Comparison of ENCODE assay signal across 20 cellular contexts in the genomic region with DNA sequence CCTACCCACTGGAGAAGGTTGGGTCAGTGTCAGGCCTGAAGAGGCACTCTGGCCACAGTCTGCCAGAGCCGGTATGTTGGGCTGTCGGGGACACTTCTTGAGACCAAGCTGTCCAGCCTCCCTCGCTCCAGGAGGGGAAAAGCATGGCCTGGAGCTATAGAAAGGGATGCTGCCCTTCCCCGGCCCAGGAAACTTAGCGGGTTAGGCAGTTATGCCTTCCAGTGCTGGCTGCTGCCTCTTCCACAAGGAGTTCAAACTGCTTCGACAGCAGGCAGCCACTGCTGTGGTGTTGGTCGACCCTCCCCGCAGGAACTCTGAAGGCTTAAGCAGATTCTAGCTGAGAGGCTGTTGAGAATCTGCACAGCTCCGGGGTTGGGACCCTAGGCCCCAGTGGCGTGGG.
A peak's percentile ranks its signal among the peaks of the same experiment; 100 is the strongest.
DNase-seq lines count a peak whose midpoint lies in the region; ATAC-seq and TF ChIP-seq lines count a peak whose summit lies in the region.
"Had no signal": no experiment of that assay in that cellular context is flagged by ENCODE, and none has a peak within 500 bp of the region (broad histone marks: within the 10 kb centered on the region; RNA-seq: fewer than 3 reads in every experiment).

No MANE protein-coding gene starts in this region.

- H3K18ac ChIP-seq in neuronal stem cell (ENCODE audit: low read length) = no peak overlapping the region

- no peaks in the 10 kb centered on the region for H3K79me1 ChIP-seq in neuronal stem cell (ENCODE audit: low read depth, low read length)

- no peak overlapping the region for H3K9ac ChIP-seq in endodermal cell (ENCODE audit: extremely low read depth, low read length, poor library complexity, severe bottlenecking)
- no peak overlapping the region for H3K9ac ChIP-seq in neuronal stem cell (ENCODE audit: low read depth, low read length, poor library complexity)
- H3K9ac ChIP-seq: BLaER1 treated with 17β-estradiol and CSF1 and Interleukin-3, amounts not matched to agents 10 nM and 100 nM had no signal

- H3K36me3 ChIP-seq in endodermal cell (ENCODE audit: control insufficient read depth, insufficient read depth, low read length) (no peaks in the 10 kb centered on the region), neuronal stem cell (replicated peaks in 1 of 2; ENCODE audit: control insufficient read depth in 2 of 2, insufficient read depth in 2 of 2, low read length in 2 of 2) (no peaks in the 10 kb centered on the region)
- H3K36me3 ChIP-seq: BLaER1 treated with 17β-estradiol and CSF1 and Interleukin-3, amounts not matched to agents 10 nM and 100 nM had no signal

- H3K9me3 Mint-ChIP-seq in endodermal cell = peaks cover 6% of the 10 kb centered on the region
- H3K9me3 Mint-ChIP-seq: CD4-positive, alpha-beta T cell; CD8-positive, alpha-beta T cell had no signal

- no peak overlapping the region for H3K4me2 ChIP-seq in neuronal stem cell (ENCODE audit: insufficient read depth, low read length, poor library complexity, severe bottlenecking)
- H3K4me2 ChIP-seq: A549; BLaER1 treated with 17β-estradiol and CSF1 and Interleukin-3, amounts not matched to agents 10 nM and 100 nM had no signal

- WGBS in endodermal cell (ENCODE audit: insufficient coverage in 1 of 2, insufficient read length in 1 of 2), 2 experiments = 92 to 100% methylated on average over 2 to 10 of the region's 10 CpGs
- WGBS in neuronal stem cell (ENCODE audit: extremely low coverage in 2 of 2, insufficient read length in 2 of 2, insufficient replicate concordance in 1 of 2), 2 donors = no CpG with 5 or more reads among the region's 10 CpGs

- H3K23ac ChIP-seq in neuronal stem cell (ENCODE audit: low read depth, low read length, poor library complexity) = no peak overlapping the region

- no peak overlapping the region for H2BK15ac ChIP-seq in neuronal stem cell (ENCODE audit: low read length)

- no peak overlapping the region for H4K91ac ChIP-seq in neuronal stem cell (ENCODE audit: low read depth, low read length, poor library complexity)

- no peak overlapping the region for H2BK5ac ChIP-seq in neuronal stem cell (ENCODE audit: low read length)

- no peaks in the 10 kb centered on the region for H3K27me3 Mint-ChIP-seq in endodermal cell (ENCODE audit: insufficient read depth)
- H3K27me3 Mint-ChIP-seq: B cell; CD4-positive, alpha-beta T cell had no signal

- peaks cover 2% of the 10 kb centered on the region for H3K4me1 Mint-ChIP-seq in endodermal cell
- H3K4me1 Mint-ChIP-seq: B cell had no signal

- H3K27ac ChIP-seq in endodermal cell (ENCODE audit: low read depth, low read length) (no peak overlapping the region), neuronal stem cell (replicated peaks; ENCODE audit: low read length) (no peak overlapping the region)
- H3K27ac ChIP-seq: 22Rv1; A549; BLaER1 treated with 17β-estradiol and CSF1 and Interleukin-3, amounts not matched to agents 10 nM and 100 nM; C4-2B had no signal

- TF ChIP-seq CTCF in endodermal cell (conservative IDR thresholded peaks at IDR 0.05) = no peak

- H2BK12ac ChIP-seq in neuronal stem cell (ENCODE audit: low read length) = no peak overlapping the region

- peaks cover 4% of the 10 kb centered on the region for H3K9me3 ChIP-seq in endodermal cell (ENCODE audit: control insufficient read depth, low read length)
- H3K9me3 ChIP-seq in neuronal stem cell (replicated peaks in 1 of 2; ENCODE audit: control insufficient read depth in 2 of 2, insufficient read depth in 1 of 2, low read depth in 1 of 2, low read length in 2 of 2) = no peaks in the 10 kb centered on the region
- H3K9me3 ChIP-seq: Caco-2 had no signal

- H3K4me3 ChIP-seq in endodermal cell (ENCODE audit: low read length) = no peak overlapping the region
- H3K4me3 ChIP-seq in neuronal stem cell (ENCODE audit: low read length in 2 of 2) = no peak overlapping the region
- H3K4me3 ChIP-seq: A549; BLaER1 treated with 17β-estradiol and CSF1 and Interleukin-3, amounts not matched to agents 10 nM and 100 nM; GM12878 had no signal

- H4K8ac ChIP-seq in neuronal stem cell (ENCODE audit: low read depth, low read length) = peak overlapping the region; percentile 43

- ATAC-seq in HG02973 (IDR thresholded peaks at IDR 0.05; ENCODE audit: unreplicated experiment) = no peak
- ATAC-seq: A549; CD8-positive, alpha-beta T cell; GM12878 had no signal

- H3K14ac ChIP-seq in neuronal stem cell (ENCODE audit: low read length) = no peak overlapping the region

- no peak overlapping the region for H3K27ac Mint-ChIP-seq in endodermal cell
- H3K27ac Mint-ChIP-seq: B cell; CD4-positive, alpha-beta T cell; CD8-positive, alpha-beta T cell had no signal

- H3K4me3 Mint-ChIP-seq in endodermal cell = no peak overlapping the region
- H3K4me3 Mint-ChIP-seq: B cell; CD4-positive, alpha-beta T cell; CD8-positive, alpha-beta T cell had no signal

- H2AK5ac ChIP-seq in neuronal stem cell (ENCODE audit: low read depth, low read length) = no peak overlapping the region

- H3K36me3 Mint-ChIP-seq in endodermal cell (ENCODE audit: low read depth) = no peaks in the 10 kb centered on the region
- H3K36me3 Mint-ChIP-seq: CD8-positive, alpha-beta T cell had no signal

- no peak overlapping the region for H3K4ac ChIP-seq in neuronal stem cell (ENCODE audit: low read length)

- H3K4me1 ChIP-seq in endodermal cell (ENCODE audit: control insufficient read depth, insufficient read depth, low read length) (no peaks in the 10 kb centered on the region), neuronal stem cell (ENCODE audit: control insufficient read depth in 2 of 2, insufficient read depth in 1 of 2, low read depth in 1 of 2, low read length in 2 of 2) (no peaks in the 10 kb centered on the region)
- H3K4me1 ChIP-seq: A549; BLaER1 treated with 17β-estradiol and CSF1 and Interleukin-3, amounts not matched to agents 10 nM and 100 nM; Caco-2 had no signal

- peak; percentile 44 for DNase-seq in activated effector memory CD4-positive, alpha-beta T cell treated with anti-CD3 and anti-CD28 coated beads, Interleukin-2, amount 50 U/mL, for 16 hours
- no peak for DNase-seq in activated effector memory CD4-positive, alpha-beta T cell treated with Interleukin-2 at 50 U/mL for 16 hours
- peak; percentile 8 for DNase-seq in ELF-1 (ENCODE audit: low read depth, low spot score)
- peak; percentile 47 for DNase-seq in endodermal cell
- DNase-seq in neuronal stem cell (ENCODE audit: low spot score) = no peak
- DNase-seq in NCI-H1436 treated with DMSO at 0.1 percent for 48 hours (lab: John Stamatoyannopoulos, UW) = no peak
- DNase-seq: AML-193; Caco-2; Calu3; CD4-positive, alpha-beta T cell; CD8-positive, alpha-beta T cell; DMS79 treated with DMSO at 0.1 percent for 48 hours; GDM1 had no signal

- H2BK120ac ChIP-seq in neuronal stem cell (ENCODE audit: low read depth, low read length) = no peak overlapping the region

- H3K27me3 ChIP-seq in endodermal cell (ENCODE audit: control insufficient read depth, insufficient read depth, low read length, poor library complexity, severe bottlenecking) (no peaks in the 10 kb centered on the region), neuronal stem cell (ENCODE audit: control insufficient read depth in 3 of 3, insufficient read depth in 3 of 3, low read depth in 1 of 3, low read length in 3 of 3) (no peaks in the 10 kb centered on the region)
- H3K27me3 ChIP-seq: BLaER1 treated with 17β-estradiol and CSF1 and Interleukin-3, amounts not matched to agents 10 nM and 100 nM had no signal

- H2AFZ ChIP-seq in neuronal stem cell (ENCODE audit: low read length) = peak overlapping the region; percentile 16

Comparison
In these comparisons a context has a peak if more than half of its experiments do, and no peak if none do; other contexts are left out.
1. DNase-seq: peak in activated effector memory CD4-positive, alpha-beta T cell treated with anti-CD3 and anti-CD28 coated beads, Interleukin-2, amount 50 U/mL, for 16 hours (single experiment), ELF-1 (single experiment) and endodermal cell (single experiment); none in activated effector memory CD4-positive, alpha-beta T cell treated with Interleukin-2 at 50 U/mL for 16 hours (single experiment), neuronal stem cell (single experiment) and NCI-H1436 treated with DMSO at 0.1 percent for 48 hours (single experiment).